In the genomic region with DNA sequence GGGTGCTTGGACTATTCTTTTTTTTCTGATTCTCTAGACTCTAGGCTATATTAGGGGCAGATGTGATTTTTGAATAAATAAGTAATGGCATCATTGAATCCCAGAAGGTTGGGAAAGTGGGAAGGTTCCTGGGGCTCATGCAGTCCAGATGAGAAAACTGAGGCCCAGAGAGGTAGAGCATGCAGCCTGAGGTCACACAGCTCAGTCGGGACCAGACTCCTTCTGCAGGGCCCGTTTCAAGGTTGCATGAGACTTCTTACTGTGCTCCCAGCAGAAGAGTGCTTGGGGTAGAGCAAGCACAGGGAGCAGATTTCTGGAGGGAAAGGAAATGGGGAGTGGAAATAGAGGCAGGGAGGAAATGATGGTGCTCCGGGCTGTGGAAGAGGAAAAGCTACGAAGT, we compare ENCODE assay signal across 32 cellular contexts. TPM values are rescaled to one million over a fixed set of nuclear protein-coding genes. Genes with fewer than 3 reads are reported as not detected.
"Had no signal": no experiment of that assay in that cellular context is flagged by ENCODE, and none has a peak within 500 bp of the region (broad histone marks: within the 10 kb centered on the region; RNA-seq: fewer than 3 reads in every experiment).

No MANE protein-coding gene starts in this region.

- FAIRE-seq: urothelium cell line had no signal

- H3K79me2 ChIP-seq: parathyroid adenoma had no signal

- H3K27me3 ChIP-seq: neutrophil, ovary, testis, upper lobe of left lung, vagina had no signal

- H3K27me3 Mint-ChIP-seq: stimulated activated naive CD8-positive, alpha-beta T cell treated with anti-CD3 and anti-CD28 coated beads, Interleukin-15, amount 100 ng/mL, for 72 hours had no signal

- H3K9me3 ChIP-seq: neutrophil, ovary, psoas muscle, spleen, suprapubic skin, testis, tibial artery, transverse colon, upper lobe of left lung, vagina had no signal

- H3K27ac ChIP-seq: neutrophil, ovary, parathyroid adenoma, psoas muscle, skin epidermis, spleen, suprapubic skin, testis, tibial artery, transverse colon, upper lobe of left lung, vagina had no signal

- H3K9ac ChIP-seq: parathyroid adenoma had no signal

- ATAC-seq: naive thymus-derived CD8-positive, alpha-beta T cell; natural killer cell treated with Interleukin-12 subunit alpha and Interleukin-12 subunit beta and Interleukin-15 and Interleukin-18, amount 100 ng/mL, for 72 hours; psoas muscle; right cardiac atrium; sciatic nerve; stimulated activated memory B cell treated with anti-CD40 and anti-IgM and Interleukin-4, amounts not matched to agents 10 μg/mL and 1 μg/mL and 100 μg/mL, for 72 hours; stimulated activated naive CD8-positive, alpha-beta T cell treated with anti-CD3 and anti-CD28 coated beads, Interleukin-15, amount 100 ng/mL, for 72 hours; stimulated activated naive CD8-positive, alpha-beta T cell treated with anti-CD3 and anti-CD28 coated beads, Interleukin-15, Interleukin-2, amounts not matched to agents 100 U/mL and 50 U/mL, for 24 hours had no signal

- H3K36me3 ChIP-seq: neutrophil, ovary, spleen, suprapubic skin, tibial artery, transverse colon, upper lobe of left lung, vagina had no signal

- H3K9me3 Mint-ChIP-seq: naive thymus-derived CD8-positive, alpha-beta T cell; natural killer cell treated with Interleukin-12 subunit alpha and Interleukin-12 subunit beta and Interleukin-15 and Interleukin-18, amount 100 ng/mL, for 72 hours; nephron progenitor cell; neural crest cell; stimulated activated memory B cell treated with anti-CD40 and anti-IgM and Interleukin-4, amounts not matched to agents 10 μg/mL and 1 μg/mL and 100 μg/mL, for 72 hours; stimulated activated naive CD8-positive, alpha-beta T cell treated with anti-CD3 and anti-CD28 coated beads, Interleukin-15, amount 100 ng/mL, for 72 hours had no signal

- H2AFZ ChIP-seq: parathyroid adenoma had no signal

- H3K27ac Mint-ChIP-seq: natural killer cell treated with Interleukin-12 subunit alpha and Interleukin-12 subunit beta and Interleukin-15 and Interleukin-18, amount 100 ng/mL, for 72 hours; progenitor cell of endocrine pancreas; stimulated activated memory B cell treated with anti-CD40 and anti-IgM and Interleukin-4, amounts not matched to agents 10 μg/mL and 1 μg/mL and 100 μg/mL, for 72 hours; stimulated activated naive CD8-positive, alpha-beta T cell treated with anti-CD3 and anti-CD28 coated beads, Interleukin-15, amount 100 ng/mL, for 72 hours had no signal

- DNase-seq: naive thymus-derived CD8-positive, alpha-beta T cell; nephron progenitor cell; nucleus accumbens; ovary; psoas muscle; spleen; stimulated activated CD4-positive, alpha-beta T cell treated with anti-CD3 and anti-CD28 coated beads, Interleukin-12 subunit alpha, Interleukin-12 subunit beta, amount 100 ng/mL, for 4 hours; stimulated activated CD4-positive, alpha-beta T cell treated with anti-CD3 and anti-CD28 coated beads, Interleukin-1b, Interleukin-23, amount 100 ng/mL, for 48 hours; stimulated activated CD4-positive, alpha-beta T cell treated with anti-CD3 and anti-CD28 coated beads, Interleukin-4, amount 100 ng/mL, for 1 hour; stimulated activated CD4-positive, alpha-beta T cell treated with anti-CD3 and anti-CD28 coated beads, Interleukin-4, amount 100 ng/mL, for 4 hours; stimulated activated CD8-positive, alpha-beta memory T cell treated with anti-CD3 and anti-CD28 coated beads, Interleukin-4, amount 100 ng/mL, for 48 hours; stimulated activated naive CD4-positive, alpha-beta T cell; stimulated activated naive CD8-positive, alpha-beta T cell treated with anti-CD3 and anti-CD28 coated beads, Interleukin-15, amount 100 ng/mL, for 72 hours; stimulated activated naive CD8-positive, alpha-beta T cell treated with anti-CD3 and anti-CD28 coated beads, Interleukin-15, Interleukin-2, amounts not matched to agents 100 U/mL and 50 U/mL, for 24 hours; substantia nigra; testis; tibial artery; transverse colon; upper lobe of left lung had no signal

- H3K4me3 ChIP-seq: ovary, psoas muscle, skin epidermis, smooth muscle cell, spleen, suprapubic skin, testis, tibial artery, transverse colon, upper lobe of left lung, vagina had no signal

- H3K4me2 ChIP-seq: smooth muscle cell had no signal

- H3K4me3 Mint-ChIP-seq: naive thymus-derived CD8-positive, alpha-beta T cell; natural killer cell treated with Interleukin-12 subunit alpha and Interleukin-12 subunit beta and Interleukin-15 and Interleukin-18, amount 100 ng/mL, for 72 hours; nephron progenitor cell; neural crest cell; stimulated activated memory B cell treated with anti-CD40 and anti-IgM and Interleukin-4, amounts not matched to agents 10 μg/mL and 1 μg/mL and 100 μg/mL, for 72 hours; stimulated activated naive CD8-positive, alpha-beta T cell treated with anti-CD3 and anti-CD28 coated beads, Interleukin-15, amount 100 ng/mL, for 72 hours had no signal

- H3K4me1 Mint-ChIP-seq: naive thymus-derived CD8-positive, alpha-beta T cell; stimulated activated memory B cell treated with anti-CD40 and anti-IgM and Interleukin-4, amounts not matched to agents 10 μg/mL and 1 μg/mL and 100 μg/mL, for 72 hours; stimulated activated naive CD8-positive, alpha-beta T cell treated with anti-CD3 and anti-CD28 coated beads, Interleukin-15, amount 100 ng/mL, for 72 hours had no signal

- H3K4me1 ChIP-seq: psoas muscle, suprapubic skin, testis, transverse colon, upper lobe of left lung, vagina had no signal

- H3K36me3 Mint-ChIP-seq: naive thymus-derived CD8-positive, alpha-beta T cell; natural killer cell treated with Interleukin-12 subunit alpha and Interleukin-12 subunit beta and Interleukin-15 and Interleukin-18, amount 100 ng/mL, for 72 hours; stimulated activated memory B cell treated with anti-CD40 and anti-IgM and Interleukin-4, amounts not matched to agents 10 μg/mL and 1 μg/mL and 100 μg/mL, for 72 hours had no signal

RNA-seq across cellular contexts. Expression of a gene that starts 59.8 kb away (rescaled TPM):
- total RNA-seq: transverse colon had no signal
- polyA plus RNA-seq: naive thymus-derived CD8-positive, alpha-beta T cell had no signal
